In genomic region chr1:74673351-74674111, GRCh38 we compare ENCODE assay signal across 9 cellular contexts. TPM values are rescaled to one million over a fixed set of nuclear protein-coding genes. Genes with fewer than 3 reads are reported as not detected.
A peak's percentile ranks its signal among the peaks of the same experiment; 100 is the strongest.
DNase-seq lines count a peak whose midpoint lies in the region; ATAC-seq and TF ChIP-seq lines count a peak whose summit lies in the region.
"Had no signal": no experiment of that assay in that cellular context is flagged by ENCODE, and none has a peak within 500 bp of the region (broad histone marks: within the 10 kb centered on the region; RNA-seq: fewer than 3 reads in every experiment).

A gene with protein sequence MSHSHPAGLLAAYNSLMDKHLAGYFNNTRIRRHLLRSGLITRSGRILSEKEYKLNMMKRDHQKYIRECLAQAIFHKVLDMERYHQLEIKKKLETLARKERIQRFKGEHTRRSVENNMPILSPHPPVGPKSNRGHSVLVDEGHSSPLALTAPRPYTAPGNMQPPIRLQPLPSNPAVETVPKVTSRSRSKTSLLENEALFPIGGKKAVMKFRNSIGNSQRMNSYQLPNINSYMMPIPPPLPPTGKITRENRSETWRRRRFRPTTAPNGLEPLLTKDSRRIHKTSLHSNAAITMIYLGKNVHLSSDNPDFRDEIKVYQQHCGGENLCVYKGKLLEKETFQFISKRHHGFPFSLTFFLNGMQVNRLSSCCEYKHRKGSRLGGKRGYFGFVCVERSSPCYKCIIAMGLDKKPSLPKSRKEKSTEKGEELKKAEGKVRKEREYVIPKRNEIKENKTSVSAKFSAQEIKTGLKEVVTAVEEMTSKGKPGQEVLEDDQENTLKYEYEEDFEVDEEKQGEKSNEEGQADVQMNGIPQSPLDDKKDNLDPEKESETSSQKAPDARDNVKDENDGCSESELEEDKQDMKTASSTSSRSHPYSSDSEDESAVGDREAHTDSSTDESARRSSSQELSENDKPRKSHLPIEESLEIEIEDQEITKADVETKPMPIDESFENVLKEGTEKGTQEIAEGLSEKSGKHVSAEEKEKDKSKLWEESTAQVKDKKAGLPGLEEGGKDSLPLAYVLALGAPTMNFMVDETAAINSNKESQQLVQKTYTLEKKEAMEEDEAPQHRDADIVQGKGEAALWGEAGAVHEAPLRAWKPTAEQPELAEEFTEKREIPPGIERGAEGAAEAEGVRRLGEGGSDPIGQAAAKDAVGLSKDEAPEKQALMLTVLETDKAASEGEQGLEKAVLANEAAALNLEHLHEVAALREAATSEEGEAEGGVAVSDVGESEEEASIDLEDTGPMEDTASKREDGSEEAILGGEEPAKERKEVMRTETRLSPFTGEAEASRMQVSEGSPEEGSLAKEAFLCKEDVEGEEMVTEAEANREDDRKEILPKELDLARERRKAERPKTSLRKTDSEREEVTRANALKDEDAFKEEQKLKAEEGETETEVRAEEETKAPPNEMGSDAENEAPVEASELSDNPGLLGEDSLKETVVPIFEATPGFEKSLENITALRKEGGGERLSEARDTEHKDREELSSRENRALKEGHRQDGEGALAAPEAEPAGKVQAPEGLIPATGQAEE (N-terminal part only) (minus strand): TSS chr1:74673792. CDS start chr1:74673519, 273 bp downstream.

- peak within 1 kb of the TSS; percentile 28 for H3K4me3 ChIP-seq in HFF-Myc (replicated peaks; ENCODE audit: low read depth, low read length)

- H3K27ac ChIP-seq in temporal lobe (ENCODE audit: low read depth, low read length): peak within 1 kb of the TSS; percentile 59
- H3K27ac ChIP-seq: epithelial cell of prostate had no signal

- no peak for ATAC-seq in GM21381 (IDR thresholded peaks at IDR 0.05; ENCODE audit: unreplicated experiment)

- no peak for TF ChIP-seq CTCF in GM10266 (IDR thresholded peaks at IDR 0.05; ENCODE audit: control insufficient read depth, insufficient read depth, low read depth, missing control alignments)
- no peak for TF ChIP-seq CTCF in HFF-Myc (IDR thresholded peaks at IDR 0.05; ENCODE audit: low read depth, low read length, missing control alignments)

- DNase-seq in GM10266 (ENCODE audit: extremely low spot score): peak; percentile 26
- DNase-seq in HFF-Myc (ENCODE audit: extremely low read depth, low read depth): no peak
- DNase-seq in RPMI7951 (ENCODE audit: low read depth): peak; percentile 52
- DNase-seq in iPS-NIHi11 (ENCODE audit: low spot score): peak; percentile 33
- DNase-seq in OCI-M2 (lab: John Stamatoyannopoulos, UW; ENCODE audit: unreplicated experiment): no peak
- DNase-seq in T-helper 1 cell: no peak

RNA-seq across cellular contexts. Expression of the gene that starts here (rescaled TPM):
- total RNA-seq in RPMI7951 (2014; rRNA removed; shearing (Covaris generic)): 0.68 and 0.72 TPM in 2 replicates
- total RNA-seq in temporal lobe: 15.0 TPM

Comparison
In these comparisons a context has a peak if more than half of its experiments do, and no peak if none do; other contexts are left out.
1. Peak in DNase-seq in RPMI7951; RNA of the gene not detected or under 1 TPM.
2. DNase-seq: peak in GM10266 (single experiment) and iPS-NIHi11 (single experiment); none in HFF-Myc (single experiment), OCI-M2 (single experiment) and T-helper 1 cell (0 of 5).